19 cellular contexts compared by ENCODE assay signal in the genomic region with DNA sequence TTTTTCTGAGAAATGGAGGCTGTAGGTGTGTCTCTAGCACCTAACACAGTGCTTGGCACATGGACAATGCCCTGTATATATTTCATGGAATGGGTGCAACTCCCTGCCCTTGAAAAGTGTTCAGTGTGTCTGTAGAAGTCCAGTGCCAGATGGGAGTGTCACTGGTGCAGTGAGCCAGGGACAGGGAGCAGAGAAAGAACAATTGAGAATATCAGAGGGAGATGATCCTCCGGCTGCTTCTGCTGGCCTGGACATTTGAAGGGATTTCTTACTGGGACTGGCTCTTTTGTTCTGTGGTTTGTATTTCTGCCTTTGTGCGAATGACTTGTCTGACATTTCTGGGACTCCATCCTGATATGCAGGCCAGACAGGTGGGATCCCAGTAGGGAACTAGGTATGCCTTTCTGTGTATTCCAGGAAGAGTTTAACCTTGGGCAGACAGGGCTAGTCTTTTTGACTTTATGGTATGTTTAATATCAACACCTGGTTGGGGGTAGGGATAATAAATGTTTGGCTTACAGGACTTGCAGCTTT.
DNase-seq lines count a peak whose midpoint lies in the region; ATAC-seq lines count a peak whose summit lies in the region.
"Had no signal": no experiment of that assay in that cellular context is flagged by ENCODE, and none has a peak within 500 bp of the region (broad histone marks: within the 10 kb centered on the region; RNA-seq: fewer than 3 reads in every experiment).

No MANE protein-coding gene starts in this region.

- no peak for ATAC-seq in activated naive CD8-positive, alpha-beta T cell treated with anti-CD3 and anti-CD28 coated beads, Interleukin-2, amount 50 U/mL, for 24 hours
- no peak for ATAC-seq in GM21367 (IDR thresholded peaks at IDR 0.05; ENCODE audit: unreplicated experiment)
- ATAC-seq: HCT116, Panc1 had no signal

- H3K4me1 Mint-ChIP-seq in activated naive CD8-positive, alpha-beta T cell treated with anti-CD3 and anti-CD28 coated beads, Interleukin-2, amount 50 U/mL, for 24 hours, result no peaks in the 10 kb centered on the region

- peak; percentile 56 for DNase-seq in cerebellar cortex (ENCODE audit: low spot score)
- DNase-seq in head of caudate nucleus, result peak in 25 of 42 donors; percentile 4 to 66 (median 30)
- DNase-seq in pons (ENCODE audit: low spot score), result peak; percentile 68
- no peak for DNase-seq in activated naive CD8-positive, alpha-beta T cell treated with anti-CD3 and anti-CD28 coated beads, Interleukin-2, amount 50 U/mL, for 24 hours
- no peak for DNase-seq in activated naive CD4-positive, alpha-beta T cell treated with anti-CD3 and anti-CD28 coated beads, Interleukin-2, amount 50 U/mL, for 16 hours
- no peak for DNase-seq in DMS 273 (lab: John Stamatoyannopoulos, UW; ENCODE audit: unreplicated experiment)
- DNase-seq: CD4-positive, alpha-beta T cell; DMS53; IMR-90; KG1; MG63; NCI-H1105 treated with DMSO at 0.1 percent for 48 hours; NCI-H2029; NCI-H446; NCI-H526 treated with DMSO at 0.1 percent for 48 hours; SHP77 treated with DMSO at 0.1 percent for 48 hours had no signal

- no peak overlapping the region for H3K27ac Mint-ChIP-seq in activated naive CD8-positive, alpha-beta T cell treated with anti-CD3 and anti-CD28 coated beads, Interleukin-2, amount 50 U/mL, for 24 hours
- H3K27ac Mint-ChIP-seq: CD4-positive, alpha-beta T cell had no signal

- intact Hi-C loops in head of caudate nucleus (cut with DNase I), result no loop called here

- H3K9me3 Mint-ChIP-seq in activated naive CD8-positive, alpha-beta T cell treated with anti-CD3 and anti-CD28 coated beads, Interleukin-2, amount 50 U/mL, for 24 hours, result peaks cover 6% of the 10 kb centered on the region

- no peak overlapping the region for H3K4me3 Mint-ChIP-seq in activated naive CD8-positive, alpha-beta T cell treated with anti-CD3 and anti-CD28 coated beads, Interleukin-2, amount 50 U/mL, for 24 hours
- H3K4me3 Mint-ChIP-seq: CD4-positive, alpha-beta T cell had no signal

- H3K27me3 Mint-ChIP-seq in activated naive CD8-positive, alpha-beta T cell treated with anti-CD3 and anti-CD28 coated beads, Interleukin-2, amount 50 U/mL, for 24 hours, result no peaks in the 10 kb centered on the region

- no peaks in the 10 kb centered on the region for H3K36me3 Mint-ChIP-seq in activated naive CD8-positive, alpha-beta T cell treated with anti-CD3 and anti-CD28 coated beads, Interleukin-2, amount 50 U/mL, for 24 hours (ENCODE audit: low read depth)

Comparison
In these comparisons a context has a peak if more than half of its experiments do, and no peak if none do; other contexts are left out.
1. DNase-seq: peak in cerebellar cortex (single experiment), head of caudate nucleus (25 of 42) and pons (single experiment); none in activated naive CD8-positive, alpha-beta T cell treated with anti-CD3 and anti-CD28 coated beads, Interleukin-2, amount 50 U/mL, for 24 hours (single experiment), activated naive CD4-positive, alpha-beta T cell treated with anti-CD3 and anti-CD28 coated beads, Interleukin-2, amount 50 U/mL, for 16 hours (single experiment) and DMS 273 (single experiment).